Comparison of ENCODE assay signal across 8 cellular contexts in genomic region chr15:66703540-66703941, GRCh38. TPM values are rescaled to one million over a fixed set of nuclear protein-coding genes. Genes with fewer than 3 reads are reported as not detected.
DNase-seq lines count a peak whose midpoint lies in the region; ATAC-seq, FAIRE-seq and TF ChIP-seq lines count a peak whose summit lies in the region.

No MANE protein-coding gene starts in this region.

- H3K4me3 Mint-ChIP-seq in HFFc6 (no peak overlapping the region), type B pancreatic cell (no peak overlapping the region)

- TF ChIP-seq POLR2A in tibial nerve (IDR thresholded peaks at IDR 0.05), result no peak

- H3K4me1 ChIP-seq in BE2C, result peaks cover 23% of the 10 kb centered on the region
- H3K4me1 ChIP-seq in keratinocyte (ENCODE audit: control insufficient read depth, extremely low read depth, insufficient read depth, low read length), result peaks cover 17% of the 10 kb centered on the region
- H3K4me1 ChIP-seq in tibial nerve, result peaks cover 0 to 60% (median 25%) of the 10 kb centered on the region in 4 donors

- H3K27ac ChIP-seq in keratinocyte (ENCODE audit: control insufficient read depth, insufficient read depth, low read length), result no peak overlapping the region
- peak overlapping the region in 3 of 4 donors; percentile 79 to 87 (median 83) for H3K27ac ChIP-seq in tibial nerve

- H3K36me3 ChIP-seq in BE2C (peaks cover 21% of the 10 kb centered on the region), keratinocyte (ENCODE audit: control insufficient read depth in 2 of 2, extremely low read depth in 1 of 2, insufficient read depth in 2 of 2, low read length in 2 of 2) (no peaks in the 10 kb centered on the region), tibial nerve (peaks cover 0 to 5% (median 0%) of the 10 kb centered on the region in 3 donors)

- H3K4me1 Mint-ChIP-seq in HFFc6 (ENCODE audit: low read depth) (peaks cover 45% of the 10 kb centered on the region), type B pancreatic cell (ENCODE audit: unreplicated experiment) (peaks cover 31% of the 10 kb centered on the region)

- peaks cover 24% of the 10 kb centered on the region for H3K36me3 Mint-ChIP-seq in HFFc6 (ENCODE audit: low read depth)
- peaks cover 17% of the 10 kb centered on the region for H3K36me3 Mint-ChIP-seq in type B pancreatic cell

- DNase-seq in BE2C, result peak; percentile 39
- peak; percentile 10 for DNase-seq in HFFc6
- peak; percentile 29 for DNase-seq in amniotic epithelial cell (ENCODE audit: low read depth)
- no peak for DNase-seq in keratinocyte (ENCODE audit: low read depth, low spot score)
- DNase-seq in tibial nerve (ENCODE audit: low spot score in 2 of 2), result no peak
- DNase-seq in NCI-H2171 (lab: John Stamatoyannopoulos, UW), result no peak
- DNase-seq in type B pancreatic cell (ENCODE audit: extremely low spot score, unreplicated experiment), result no peak

- dilution Hi-C loops in keratinocyte (cut with MboI; ENCODE audit: extremely low pct_ligation_motif_present, low sequenced_read_pairs), result no loop called here

- H3K27me3 ChIP-seq in BE2C (no peaks in the 10 kb centered on the region), keratinocyte (ENCODE audit: control insufficient read depth, extremely low read depth, insufficient read depth, low read length) (peaks cover 41% of the 10 kb centered on the region), tibial nerve (no peaks in the 10 kb centered on the region)

- TF ChIP-seq EP300 in tibial nerve (IDR thresholded peaks at IDR 0.05), result no peak

- no peak for ATAC-seq in HG02759 (IDR thresholded peaks at IDR 0.05; ENCODE audit: unreplicated experiment)

- no peaks in the 10 kb centered on the region for H4K20me1 ChIP-seq in keratinocyte (ENCODE audit: control insufficient read depth, extremely low read depth, insufficient read depth, low read length)

- FAIRE-seq in keratinocyte (lab: Jason Lieb, UNC), result no peak

- H3K4me3 ChIP-seq in BE2C (ENCODE audit: low read depth, low read length) (peak overlapping the region; percentile 72), keratinocyte (ENCODE audit: control insufficient read depth in 2 of 3, extremely low read depth in 1 of 3, insufficient read depth in 2 of 3, low read depth in 1 of 3, low read length in 3 of 3) (peak overlapping the region in 1 of 3 experiments; percentile 32), tibial nerve (peak overlapping the region; percentile 57 to 90 (median 82))

- 0% methylated on average over 20 of the region's 59 CpGs; no CpG with 5 or more reads in 1 of the 2 donors for WGBS in tibial nerve, 2 donors

- TF ChIP-seq CTCF in BE2C (IDR thresholded peaks at IDR 0.05; ENCODE audit: low read depth, low read length), result no peak
- TF ChIP-seq CTCF in HFFc6 (IDR thresholded peaks at IDR 0.05), result no peak
- TF ChIP-seq CTCF in keratinocyte (optimal IDR thresholded peaks at IDR 0.05 in 1 of 3, IDR thresholded peaks at IDR 0.05 in 1 of 3, conservative IDR thresholded peaks at IDR 0.05 in 1 of 3; ENCODE audit: extremely low read depth in 1 of 3, insufficient read depth in 2 of 3, low read length in 3 of 3), result no peak
- TF ChIP-seq CTCF in tibial nerve (IDR thresholded peaks at IDR 0.05), result no peak
- no peak for TF ChIP-seq CTCF in type B pancreatic cell (conservative IDR thresholded peaks at IDR 0.05)

- H3K9me1 ChIP-seq in keratinocyte (ENCODE audit: control insufficient read depth, extremely low read depth, insufficient read depth, low read length), result no peaks in the 10 kb centered on the region

- H3K27ac Mint-ChIP-seq in HFFc6 (no peak overlapping the region), type B pancreatic cell (no peak overlapping the region)

- H3K9me3 Mint-ChIP-seq in HFFc6 (no peaks in the 10 kb centered on the region), type B pancreatic cell (no peaks in the 10 kb centered on the region)

- no peaks in the 10 kb centered on the region for H3K9me3 ChIP-seq in BE2C
- H3K9me3 ChIP-seq in keratinocyte (ENCODE audit: control insufficient read depth, low read depth, low read length), result no peaks in the 10 kb centered on the region
- H3K9me3 ChIP-seq in tibial nerve, result no peaks in the 10 kb centered on the region

- H2AFZ ChIP-seq in keratinocyte (ENCODE audit: control insufficient read depth, low read length), result no peak overlapping the region

- H3K79me2 ChIP-seq in keratinocyte (ENCODE audit: control insufficient read depth, insufficient read depth, low read length), result no peaks in the 10 kb centered on the region

- H3K27me3 Mint-ChIP-seq in HFFc6 (ENCODE audit: insufficient read depth) (peaks cover 2% of the 10 kb centered on the region; the same call in 1 of the 2 replicates), type B pancreatic cell (no peaks in the 10 kb centered on the region)

- peak overlapping the region; percentile 97 for H3K4me2 ChIP-seq in keratinocyte (ENCODE audit: control insufficient read depth, extremely low read depth, insufficient read depth, low read depth, low read length)

- H3K9ac ChIP-seq in keratinocyte (ENCODE audit: control insufficient read depth, extremely low read depth, insufficient read depth, low read length), result no peak overlapping the region

RNA-seq across cellular contexts. Expression of gene SMAD6, which starts 1.5 kb away (rescaled TPM):
- 52.5 TPM for polyA plus RNA-seq in BE2C (2012; ENCODE audit: insufficient read depth, insufficient read length, low read depth)
- total RNA-seq in HFFc6 (2021; fragmentation: NEBNext Ultra II Directional; extraction: Animal tissue kit (Norgen Biotek cat#: 25700)), result 10 to 100 TPM; 10.2 to 18.1 (median 16.4) TPM
- polyA plus RNA-seq in keratinocyte, result 0.01 to 0.04 TPM (median 0.03 TPM) in 3 replicates
- not detected for polyA plus RNA-seq in keratinocyte (2011; ENCODE audit: low read depth)
- not detected in 2 replicates for polyA plus RNA-seq in keratinocyte (2011; cell fraction: cytosol; rRNA removed)
- polyA plus RNA-seq in keratinocyte (2011; cell fraction: nucleus; rRNA removed), result 0.06 and 0.07 TPM in 2 replicates
- polyA plus RNA-seq in keratinocyte (2012; ENCODE audit: low replicate concordance), result 0.02 and 0.04 TPM in 2 replicates
- polyA minus RNA-seq in keratinocyte, result 0.03 TPM in 1 of 3 replicates, not detected in the others
- 3.8 TPM for polyA minus RNA-seq in keratinocyte (2011; cell fraction: cytosol; rRNA and poly(A)+ RNA removed)
- polyA minus RNA-seq in keratinocyte (2011; cell fraction: nucleus; rRNA and poly(A)+ RNA removed), result 0.32 and 0.54 TPM in 2 replicates
- total RNA-seq in tibial nerve, result 10 to 100 TPM; 41.9 to 57.2 (median 48.6) TPM
- total RNA-seq in type B pancreatic cell (ENCODE audit: low replicate concordance), result 27.0 and 31.7 TPM in 2 replicates

Comparison
In these comparisons a context has a peak if more than half of its experiments do, and no peak if none do; other contexts are left out.
1. DNase-seq: peak in BE2C (single experiment), HFFc6 (single experiment) and amniotic epithelial cell (single experiment); none in keratinocyte (single experiment), tibial nerve (0 of 2), NCI-H2171 (single experiment) and type B pancreatic cell (single experiment).